ENCODE assay signal across 8 cellular contexts in the genomic region with DNA sequence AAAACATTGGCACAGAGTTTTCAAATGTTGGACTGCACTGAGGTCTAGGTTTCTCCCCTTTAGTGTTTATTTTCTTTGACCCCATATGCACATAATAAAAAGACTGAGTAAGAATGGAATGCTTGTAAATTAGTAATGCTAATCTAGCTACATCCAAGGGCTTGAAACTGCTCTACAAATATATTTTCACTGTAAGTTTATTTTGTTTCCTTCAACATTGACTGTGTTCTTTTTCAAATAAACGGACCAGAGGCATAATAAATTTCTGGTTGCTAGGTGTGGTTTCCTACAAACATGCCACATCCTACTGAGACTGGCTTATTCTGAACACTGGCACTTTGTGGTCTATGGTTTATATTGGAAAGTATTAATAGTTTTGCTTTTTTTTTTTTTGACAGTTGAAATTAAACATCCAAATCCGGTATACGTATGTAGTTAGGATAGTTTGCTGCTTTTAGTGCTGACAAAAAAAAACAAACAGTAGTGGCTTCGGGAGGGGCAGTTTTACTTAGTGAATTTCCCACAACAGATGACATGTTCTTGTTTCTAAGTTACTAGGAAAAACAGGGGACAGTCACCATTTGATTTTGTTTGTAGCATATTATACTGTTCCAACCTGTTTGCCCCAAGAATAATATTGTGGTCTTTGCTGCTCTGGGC. TPM values are rescaled to one million over a fixed set of nuclear protein-coding genes. Genes with fewer than 3 reads are reported as not detected.
DNase-seq lines count a peak whose midpoint lies in the region; ATAC-seq, FAIRE-seq and TF ChIP-seq lines count a peak whose summit lies in the region.

No MANE protein-coding gene starts in this region.

- peak in 1 of 2 donors; percentile 3 for DNase-seq in activated T-cell treated with anti-CD3 and anti-CD28 coated beads, Interleukin-2, amount 50 U/mL, for 72 hours
- DNase-seq in activated T-cell treated with anti-CD3 and anti-CD28 coated beads, Interleukin-2, amount 50 U/mL, for 1 hour: no peak
- no peak for DNase-seq in activated CD4-positive, alpha-beta memory T cell treated with anti-CD3 and anti-CD28 coated beads for 36 hours
- peak; percentile 78 for DNase-seq in hepatic stellate cell (ENCODE audit: low spot score)
- DNase-seq in transverse colon: no peak
- no peak for DNase-seq in NCI-H2196 (lab: John Stamatoyannopoulos, UW; ENCODE audit: unreplicated experiment)
- DNase-seq in H54 (ENCODE audit: insufficient read length, low spot score): no peak
- no peak for DNase-seq in NCI-H128 (lab: John Stamatoyannopoulos, UW; ENCODE audit: unreplicated experiment)

- CTCF ChIA-PET in activated CD4-positive, alpha-beta memory T cell treated with anti-CD3 and anti-CD28 coated beads for 36 hours (lab: Charles Lee): no interaction called here

- peak overlapping the region; percentile 54 to 83 for H3K4me3 Mint-ChIP-seq in activated T-cell treated with anti-CD3 and anti-CD28 coated beads, Interleukin-2, amount 50 U/mL, for 72 hours
- H3K4me3 Mint-ChIP-seq in activated CD4-positive, alpha-beta memory T cell treated with anti-CD3 and anti-CD28 coated beads for 36 hours: peak overlapping the region; percentile 53

- H3K4me1 Mint-ChIP-seq in activated T-cell treated with anti-CD3 and anti-CD28 coated beads, Interleukin-2, amount 50 U/mL, for 72 hours (ENCODE audit: low read depth): peaks cover 63% of the 10 kb centered on the region
- peaks cover 75% of the 10 kb centered on the region for H3K4me1 Mint-ChIP-seq in activated CD4-positive, alpha-beta memory T cell treated with anti-CD3 and anti-CD28 coated beads for 36 hours (ENCODE audit: low read depth)

- in situ Hi-C loops in transverse colon (cut with MboI; ENCODE audit: low pct_ligation_motif_present in 1 of 4, low pct_unique_long_range_greater_than_20kb in 1 of 4, low sequenced_read_pairs in 3 of 4): no loop called here

- peaks cover 0 to 3% of the 10 kb centered on the region in 2 donors for H3K36me3 Mint-ChIP-seq in activated T-cell treated with anti-CD3 and anti-CD28 coated beads, Interleukin-2, amount 50 U/mL, for 72 hours (ENCODE audit: insufficient read depth in 2 of 2)
- peaks cover 3% of the 10 kb centered on the region for H3K36me3 Mint-ChIP-seq in activated CD4-positive, alpha-beta memory T cell treated with anti-CD3 and anti-CD28 coated beads for 36 hours

- intact Hi-C loops in activated CD4-positive, alpha-beta memory T cell treated with anti-CD3 and anti-CD28 coated beads for 36 hours (cut with micrococcal nuclease): loop anchor here (1.0 to 10.0 kb wide), 4 partner anchors 10 to 964 kb away; a partner anchor contains a TSS
- intact Hi-C loops in transverse colon (cut with DNase I; ENCODE audit: low total_unique reads): no loop called here

- no peaks in the 10 kb centered on the region for H3K27me3 ChIP-seq in transverse colon

- H3K9me3 ChIP-seq in transverse colon: no peaks in the 10 kb centered on the region

- WGBS in transverse colon (ENCODE audit: low coverage in 1 of 2), 2 donors: 0 to 16% methylated on average over 1 to 4 of the region's 4 CpGs

- FAIRE-seq in H54 (lab: Jason Lieb, UNC): no peak

- TF ChIP-seq POLR2A in transverse colon (IDR thresholded peaks at IDR 0.05) (no peak), H54 (IDR thresholded peaks at IDR 0.05; ENCODE audit: low read depth, low read length) (no peak)

- ATAC-seq in activated T-cell treated with anti-CD3 and anti-CD28 coated beads, Interleukin-2, amount 50 U/mL, for 72 hours (replicated peaks in 1 of 2): peak; percentile 76 to 80

- no peaks in the 10 kb centered on the region for H3K36me3 ChIP-seq in transverse colon

- no peak for TF ChIP-seq CTCF in transverse colon (IDR thresholded peaks at IDR 0.05)

- peak overlapping the region; percentile 71 to 79 (median 72) for H3K27ac ChIP-seq in transverse colon

- no peak overlapping the region for H3K4me3 ChIP-seq in transverse colon

- H3K27ac Mint-ChIP-seq in activated T-cell treated with anti-CD3 and anti-CD28 coated beads, Interleukin-2, amount 50 U/mL, for 72 hours: peak overlapping the region; percentile 98
- H3K27ac Mint-ChIP-seq in activated CD4-positive, alpha-beta memory T cell treated with anti-CD3 and anti-CD28 coated beads for 36 hours: peak overlapping the region; percentile 94

- POLR2A ChIA-PET in activated CD4-positive, alpha-beta memory T cell treated with anti-CD3 and anti-CD28 coated beads for 36 hours (lab: Charles Lee): interaction anchor here (2.1 kb wide), 1 partner anchor 13 kb away, joined by 10 read pairs; a partner anchor contains a TSS

- no peak for TF ChIP-seq EP300 in transverse colon (IDR thresholded peaks at IDR 0.05; ENCODE audit: low read depth)

- H3K4me1 ChIP-seq in transverse colon: peaks cover 0 to 25% (median 6%) of the 10 kb centered on the region in 4 donors

- no peaks in the 10 kb centered on the region for H3K9me3 Mint-ChIP-seq in activated T-cell treated with anti-CD3 and anti-CD28 coated beads, Interleukin-2, amount 50 U/mL, for 72 hours
- H3K9me3 Mint-ChIP-seq in activated CD4-positive, alpha-beta memory T cell treated with anti-CD3 and anti-CD28 coated beads for 36 hours: no peaks in the 10 kb centered on the region

- no peaks in the 10 kb centered on the region for H3K27me3 Mint-ChIP-seq in activated T-cell treated with anti-CD3 and anti-CD28 coated beads, Interleukin-2, amount 50 U/mL, for 72 hours (ENCODE audit: low read depth)
- no peaks in the 10 kb centered on the region for H3K27me3 Mint-ChIP-seq in activated CD4-positive, alpha-beta memory T cell treated with anti-CD3 and anti-CD28 coated beads for 36 hours

RNA-seq across cellular contexts. Expression of a gene that starts 13.2 kb away (rescaled TPM):
- total RNA-seq in activated T-cell treated with anti-CD3 and anti-CD28 coated beads, Interleukin-2, amount 50 U/mL, for 72 hours: 10 to 100 TPM; 10.5 to 11.7 TPM
- 10 to 100 TPM; 13.1 to 15.5 TPM for total RNA-seq in activated CD4-positive, alpha-beta memory T cell treated with anti-CD3 and anti-CD28 coated beads for 36 hours
- 10 to 100 TPM in 1 of 4 donors, 1 to 10 TPM in 3; 1.1 to 69.3 (median 4.7) TPM for total RNA-seq in transverse colon

RNA-seq across cellular contexts. Expression of a gene that starts 39.0 kb away (rescaled TPM):
- total RNA-seq in activated T-cell treated with anti-CD3 and anti-CD28 coated beads, Interleukin-2, amount 50 U/mL, for 72 hours: 10 to 100 TPM; 15.3 to 27.2 TPM
- 10 to 100 TPM; 16.2 to 17.3 TPM for total RNA-seq in activated CD4-positive, alpha-beta memory T cell treated with anti-CD3 and anti-CD28 coated beads for 36 hours
- 100 to 1,000 TPM in 1 of 4 donors, 10 to 100 TPM in 1, 1 to 10 TPM in 1, not detected in 1; 5.3 to 263 (median 12.4) TPM for total RNA-seq in transverse colon
